In genomic region chr14:105203701-105204100, GRCh38 we compare ENCODE assay signal across 16 cellular contexts. TPM values are rescaled to one million over a fixed set of nuclear protein-coding genes. Genes with fewer than 3 reads are reported as not detected.
DNase-seq lines count a peak whose midpoint lies in the region; ATAC-seq and TF ChIP-seq lines count a peak whose summit lies in the region.
"Had no signal": no experiment of that assay in that cellular context is flagged by ENCODE, and none has a peak within 500 bp of the region (broad histone marks: within the 10 kb centered on the region; RNA-seq: fewer than 3 reads in every experiment).

No MANE protein-coding gene starts in this region.

- 83% methylated on average over 5 of the region's 6 CpGs for WGBS in SK-N-SH (ENCODE audit: low lambda C conversion rate)

- no peak overlapping the region for H3K9ac ChIP-seq in SK-N-SH

- no peak overlapping the region for H3K4me3 ChIP-seq in SK-N-SH (ENCODE audit: low read depth in 2 of 2, low read length in 1 of 2)
- no peak overlapping the region for H3K4me3 ChIP-seq in HEK293 (ENCODE audit: low read depth, low read length)
- H3K4me3 ChIP-seq: A549, GM12878 had no signal

- TF ChIP-seq RAD21 in SK-N-SH (IDR thresholded peaks at IDR 0.05; ENCODE audit: low read length) = no peak

- no peaks in the 10 kb centered on the region for H3F3A ChIP-seq in SK-N-SH (replicated peaks; ENCODE audit: insufficient read depth)

- TF ChIP-seq EP300 in SK-N-SH (IDR thresholded peaks at IDR 0.05; ENCODE audit: borderline replicate concordance in 1 of 2, low read depth in 1 of 2, low read length in 1 of 2) = no peak

- no peaks in the 10 kb centered on the region for H3K36me3 ChIP-seq in SK-N-SH (replicated peaks in 1 of 2; ENCODE audit: control insufficient read depth in 1 of 2, insufficient read depth in 2 of 2, low read length in 1 of 2)
- H3K36me3 ChIP-seq in HEK293 (ENCODE audit: control insufficient read depth in 2 of 2, insufficient read depth in 1 of 2, low read length in 2 of 2) = no peaks in the 10 kb centered on the region
- H3K36me3 ChIP-seq: BE2C had no signal

- H4K20me1 ChIP-seq in SK-N-SH (ENCODE audit: insufficient read depth) = no peaks in the 10 kb centered on the region

- CTCF ChIA-PET in SK-N-SH (lab: Yijun Ruan, JAX) = interaction anchor here (0.6 to 2.7 kb wide), 38 partner anchors 10 to 229 kb away, joined by 3 to 24 read pairs (median 3); partner anchors contain the start of gene PACS2
- CTCF ChIA-PET in HEK293 (lab: Yijun Ruan, JAX) = interaction anchor here (0.6 to 4.0 kb wide), 16 partner anchors 10 to 150 kb away, joined by 3 to 23 read pairs (median 4); no protein-coding TSS in a partner anchor

- DNase-seq in SK-N-SH (no peak), retina (peak; percentile 11), DMS114 treated with DMSO at 0.1 percent for 48 hours (lab: John Stamatoyannopoulos, UW; ENCODE audit: unreplicated experiment) (no peak), dermis blood vessel endothelial cell (no peak)
- DNase-seq: DMS79, GDM1 had no signal

- no peaks in the 10 kb centered on the region for H3K27me3 ChIP-seq in SK-N-SH (ENCODE audit: insufficient read depth)
- H3K27me3 ChIP-seq: BE2C had no signal

- 0 out of 3 replicates have a peak, but pooled peaks have one; percentile 2 for ATAC-seq in SK-N-SH treated with all-trans-retinoic acid at 6 μM for 48 hours
- ATAC-seq in HG02840 (IDR thresholded peaks at IDR 0.05; ENCODE audit: low FRiP score, unreplicated experiment) = no peak

- TF ChIP-seq CTCF in SK-N-SH (IDR thresholded peaks at IDR 0.05) (no peak), 22Rv1 (IDR thresholded peaks at IDR 0.05) (no peak), HEK293 (tag by site-specific recombination; IDR thresholded peaks at IDR 0.05) (no peak)

- H3K9me3 ChIP-seq in SK-N-SH (no peaks in the 10 kb centered on the region), HEK293 (ENCODE audit: control insufficient read depth, insufficient read depth, low read depth, low read length) (no peaks in the 10 kb centered on the region)
- H3K9me3 ChIP-seq: A549, BE2C, Caco-2 had no signal

- no peaks in the 10 kb centered on the region for H3K9me2 ChIP-seq in SK-N-SH

- no peak overlapping the region for H2AFZ ChIP-seq in SK-N-SH (ENCODE audit: low read depth)
- H2AFZ ChIP-seq: GM23338 had no signal

- no peak overlapping the region for H3K4me2 ChIP-seq in SK-N-SH

- no peaks in the 10 kb centered on the region for H3K79me2 ChIP-seq in SK-N-SH (ENCODE audit: insufficient read depth)

- POLR2A ChIA-PET in SK-N-SH (lab: Yijun Ruan, JAX) (interaction anchor here (1.0 kb wide), 1 partner anchor 45 kb away, joined by 3 read pairs; the partner anchor contains the start of gene BTBD6), HEK293 (lab: Yijun Ruan, JAX) (no interaction called here)

- no peak overlapping the region; a peak in 1 of 4 replicates for H3K27ac ChIP-seq in SK-N-SH (ENCODE audit: low read depth in 2 of 2, low read length in 1 of 2)
- peak overlapping the region; percentile 48 for H3K27ac ChIP-seq in 22Rv1
- no peak overlapping the region for H3K27ac ChIP-seq in HEK293 (ENCODE audit: extremely low read depth, low read depth, low read length)
- H3K27ac ChIP-seq: C4-2B had no signal

- H3K4me1 ChIP-seq in SK-N-SH (ENCODE audit: control insufficient read depth in 1 of 2, insufficient read depth in 2 of 2, low read depth in 1 of 2, low read length in 1 of 2) = peaks cover 0 to 73% of the 10 kb centered on the region in 2 experiments; a peak in 1 of 4 replicates
- H3K4me1 ChIP-seq in HEK293 (ENCODE audit: control insufficient read depth, insufficient read depth, low read length) = no peaks in the 10 kb centered on the region

TF ChIP-seq in SK-N-SH treated with all-trans-retinoic acid at 6 μM for 48 hours, 23 proteins besides CTCF, POLR2A, EP300 and RAD21:
- TF ChIP-seq ZFP3 (CRISPR knock-in tag; IDR thresholded peaks at IDR 0.05) = no peak
- TF ChIP-seq ZNF8 (CRISPR knock-in tag; IDR thresholded peaks at IDR 0.05) = no peak
- TF ChIP-seq ARNTL (CRISPR knock-in tag; IDR thresholded peaks at IDR 0.05; ENCODE audit: borderline replicate concordance, low read depth) = no peak

TF ChIP-seq in SK-N-SH, 30 proteins besides CTCF, POLR2A, EP300 and RAD21 (continues in another document):
- no peak for TF ChIP-seq YY1 (IDR thresholded peaks at IDR 0.05; ENCODE audit: low read depth)
- TF ChIP-seq CHD2 (IDR thresholded peaks at IDR 0.05; ENCODE audit: low read length, partially characterized antibody) = no peak
- TF ChIP-seq FOXJ3 (CRISPR knock-in tag; IDR thresholded peaks at IDR 0.05) = no peak
- no peak for TF ChIP-seq TCF12 (IDR thresholded peaks at IDR 0.05)
- TF ChIP-seq SMC3 (IDR thresholded peaks at IDR 0.05; ENCODE audit: low read depth, low read length) = no peak
- TF ChIP-seq, protein P1, sequence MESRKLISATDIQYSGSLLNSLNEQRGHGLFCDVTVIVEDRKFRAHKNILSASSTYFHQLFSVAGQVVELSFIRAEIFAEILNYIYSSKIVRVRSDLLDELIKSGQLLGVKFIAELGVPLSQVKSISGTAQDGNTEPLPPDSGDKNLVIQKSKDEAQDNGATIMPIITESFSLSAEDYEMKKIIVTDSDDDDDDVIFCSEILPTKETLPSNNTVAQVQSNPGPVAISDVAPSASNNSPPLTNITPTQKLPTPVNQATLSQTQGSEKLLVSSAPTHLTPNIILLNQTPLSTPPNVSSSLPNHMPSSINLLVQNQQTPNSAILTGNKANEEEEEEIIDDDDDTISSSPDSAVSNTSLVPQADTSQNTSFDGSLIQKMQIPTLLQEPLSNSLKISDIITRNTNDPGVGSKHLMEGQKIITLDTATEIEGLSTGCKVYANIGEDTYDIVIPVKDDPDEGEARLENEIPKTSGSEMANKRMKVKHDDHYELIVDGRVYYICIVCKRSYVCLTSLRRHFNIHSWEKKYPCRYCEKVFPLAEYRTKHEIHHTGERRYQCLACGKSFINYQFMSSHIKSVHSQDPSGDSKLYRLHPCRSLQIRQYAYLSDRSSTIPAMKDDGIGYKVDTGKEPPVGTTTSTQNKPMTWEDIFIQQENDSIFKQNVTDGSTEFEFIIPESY (IDR thresholded peaks at IDR 0.05; ENCODE audit: borderline replicate concordance, low read depth) = no peak
- no peak for TF ChIP-seq MXI1 (IDR thresholded peaks at IDR 0.05; ENCODE audit: low read depth, low read length)
- TF ChIP-seq POLR2AphosphoS5 (IDR thresholded peaks at IDR 0.05; ENCODE audit: low read depth, low read length) = no peak; the same call in 1 of the 2 replicates
- TF ChIP-seq FOSL2 (IDR thresholded peaks at IDR 0.05; ENCODE audit: borderline replicate concordance, low read depth) = no peak
- no peak for TF ChIP-seq MEF2A (IDR thresholded peaks at IDR 0.05; ENCODE audit: borderline replicate concordance, low read depth)
- no peak for TF ChIP-seq TEAD4 (IDR thresholded peaks at IDR 0.05; ENCODE audit: borderline replicate concordance, insufficient read depth)
- TF ChIP-seq GABPA (IDR thresholded peaks at IDR 0.05; ENCODE audit: low read depth) = no peak
- no peak for TF ChIP-seq RFX5 (IDR thresholded peaks at IDR 0.05; ENCODE audit: low read length)
- TF ChIP-seq NFIC (IDR thresholded peaks at IDR 0.05; ENCODE audit: borderline replicate concordance) = no peak

TF ChIP-seq in HEK293, 187 proteins besides CTCF, POLR2A, EP300 and RAD21:
- TF ChIP-seq ZNF561 (tag by site-specific recombination; IDR thresholded peaks at IDR 0.05; ENCODE audit: borderline replicate concordance) (no peak), ZNF10 (tag by site-specific recombination; IDR thresholded peaks at IDR 0.05) (peak; percentile 39; the same call in 1 of the 2 replicates)

RNA-seq across cellular contexts. Expression of gene NUDT14, which starts 22.6 kb away (rescaled TPM):
- polyA plus RNA-seq in SK-N-SH (2012; rRNA removed) = 15.8 and 18.4 TPM in 2 replicates
- 8.1 and 11.3 TPM in 2 replicates for polyA plus RNA-seq in SK-N-SH (2012; cell fraction: cytosol; rRNA removed)
- 27.3 and 44.1 TPM in 2 replicates for polyA plus RNA-seq in SK-N-SH (2012; cell fraction: nucleus; rRNA removed)
- 38.7 and 77.4 TPM in 2 replicates for total RNA-seq in dermis blood vessel endothelial cell

RNA-seq across cellular contexts. Expression of gene JAG2, which starts 35.1 kb away (rescaled TPM):
- 1.7 TPM in 2 replicates for polyA plus RNA-seq in SK-N-SH (2012; rRNA removed)
- polyA plus RNA-seq in SK-N-SH (2012; cell fraction: cytosol; rRNA removed) = 0.55 and 0.77 TPM in 2 replicates
- polyA plus RNA-seq in SK-N-SH (2012; cell fraction: nucleus; rRNA removed) = 8.9 and 10.2 TPM in 2 replicates
- total RNA-seq in dermis blood vessel endothelial cell = 72.5 and 76.1 TPM in 2 replicates

RNA-seq across cellular contexts. Expression of gene BTBD6, which starts 44.6 kb away (rescaled TPM):
- polyA plus RNA-seq in SK-N-SH (2012; rRNA removed) = 20.9 and 21.0 TPM in 2 replicates
- 10.8 and 15.6 TPM in 2 replicates for polyA plus RNA-seq in SK-N-SH (2012; cell fraction: cytosol; rRNA removed)
- 53.9 and 56.9 TPM in 2 replicates for polyA plus RNA-seq in SK-N-SH (2012; cell fraction: nucleus; rRNA removed)
- total RNA-seq in dermis blood vessel endothelial cell = 68.1 and 81.5 TPM in 2 replicates
